ENCODE assay signal across 7 cellular contexts in genomic region chr1:198201956-198202784, GRCh38. TPM values are rescaled to one million over a fixed set of nuclear protein-coding genes. Genes with fewer than 3 reads are reported as not detected.
DNase-seq lines count a peak whose midpoint lies in the region; ATAC-seq, FAIRE-seq and TF ChIP-seq lines count a peak whose summit lies in the region.

No MANE protein-coding gene starts in this region.

- H3K4me1 Mint-ChIP-seq in T-helper 2 cell treated with Interferon-gamma antibody and Interleukin-4, amounts not matched to agents 5 μg/mL and 100 μg/mL, for 36 hours (ENCODE audit: low read depth), result peaks cover 56% of the 10 kb centered on the region

- FAIRE-seq in RCC 7860 (lab: Jason Lieb, UNC), result no peak

- H3K4me3 Mint-ChIP-seq in T-helper 2 cell treated with Interferon-gamma antibody and Interleukin-4, amounts not matched to agents 5 μg/mL and 100 μg/mL, for 36 hours, result peak overlapping the region; percentile 66

- no peaks in the 10 kb centered on the region for H3K9me3 Mint-ChIP-seq in T-helper 2 cell treated with Interferon-gamma antibody and Interleukin-4, amounts not matched to agents 5 μg/mL and 100 μg/mL, for 36 hours

- no peaks in the 10 kb centered on the region for H3K27me3 Mint-ChIP-seq in T-helper 2 cell treated with Interferon-gamma antibody and Interleukin-4, amounts not matched to agents 5 μg/mL and 100 μg/mL, for 36 hours (ENCODE audit: low read depth)

- H3K36me3 ChIP-seq in upper lobe of right lung (no peaks in the 10 kb centered on the region), MG63 (peaks cover 9% of the 10 kb centered on the region; the same call in 1 of the 2 replicates)

- DNase-seq in T-helper 2 cell treated with Interferon-gamma antibody and Interleukin-4, amounts not matched to agents 5 μg/mL and 100 μg/mL, for 36 hours (ENCODE audit: low spot score), result peak; percentile 61
- DNase-seq in stimulated activated CD4-positive, alpha-beta T cell treated with anti-CD3 and anti-CD28 coated beads, Interleukin-15, amount 100 ng/mL, for 48 hours (ENCODE audit: low read depth in 2 of 2), result peak; percentile 33 to 45
- DNase-seq in upper lobe of right lung, result no peak
- no peak for DNase-seq in MG63
- no peak for DNase-seq in RCC 7860 (ENCODE audit: low spot score)

- H3K4me3 ChIP-seq in upper lobe of right lung (no peak overlapping the region), MG63 (no peak overlapping the region)

- peaks cover 43% of the 10 kb centered on the region for H3K4me1 ChIP-seq in upper lobe of right lung

- no peaks in the 10 kb centered on the region for H3K9me3 ChIP-seq in upper lobe of right lung
- H3K9me3 ChIP-seq in MG63, result no peaks in the 10 kb centered on the region; the same call in 1 of the 2 replicates

- H3K36me3 Mint-ChIP-seq in T-helper 2 cell treated with Interferon-gamma antibody and Interleukin-4, amounts not matched to agents 5 μg/mL and 100 μg/mL, for 36 hours (ENCODE audit: low read depth), result peaks cover 18% of the 10 kb centered on the region

- H3K27me3 ChIP-seq in upper lobe of right lung, result no peaks in the 10 kb centered on the region
- H3K27me3 ChIP-seq in MG63, result no peaks in the 10 kb centered on the region

- no peak overlapping the region for H3K27ac ChIP-seq in upper lobe of right lung

- intact Hi-C loops in upper lobe of right lung (cut with DNase I), result no loop called here

- ATAC-seq in GM18909 (IDR thresholded peaks at IDR 0.05; ENCODE audit: poor library complexity, unreplicated experiment) (peak; percentile 79), HG02571 (IDR thresholded peaks at IDR 0.05; ENCODE audit: unreplicated experiment) (peak; percentile 71), upper lobe of right lung (no peak)

- no peak for TF ChIP-seq CTCF in upper lobe of right lung (IDR thresholded peaks at IDR 0.05)

- peak overlapping the region; percentile 51 for H3K27ac Mint-ChIP-seq in T-helper 2 cell treated with Interferon-gamma antibody and Interleukin-4, amounts not matched to agents 5 μg/mL and 100 μg/mL, for 36 hours

RNA-seq across cellular contexts. Expression of gene NEK7, which starts 45.4 kb away (rescaled TPM):
- total RNA-seq in upper lobe of right lung, result 96.9 TPM
- total RNA-seq in MG63 (2014; rRNA removed; shearing (Covaris generic); ENCODE audit: low replicate concordance), result 242 and 562 TPM in 2 replicates

Comparison
In these comparisons a context has a peak if more than half of its experiments do, and no peak if none do; other contexts are left out.
1. DNase-seq: peak in T-helper 2 cell treated with Interferon-gamma antibody and Interleukin-4, amounts not matched to agents 5 μg/mL and 100 μg/mL, for 36 hours (single experiment) and stimulated activated CD4-positive, alpha-beta T cell treated with anti-CD3 and anti-CD28 coated beads, Interleukin-15, amount 100 ng/mL, for 48 hours (2 of 2); none in upper lobe of right lung (single experiment), MG63 (single experiment) and RCC 7860 (single experiment).